In genomic region chr10:13529714-13529973, GRCh38 we compare ENCODE assay signal across 9 cellular contexts. TPM values are rescaled to one million over a fixed set of nuclear protein-coding genes. Genes with fewer than 3 reads are reported as not detected.
DNase-seq lines count a peak whose midpoint lies in the region; TF ChIP-seq lines count a peak whose summit lies in the region.
"Had no signal": no experiment of that assay in that cellular context is flagged by ENCODE, and none has a peak within 500 bp of the region (broad histone marks: within the 10 kb centered on the region; RNA-seq: fewer than 3 reads in every experiment).

No MANE protein-coding gene starts in this region.

- TF ChIP-seq EP300 in transverse colon (IDR thresholded peaks at IDR 0.05; ENCODE audit: low read depth): no peak

- peak overlapping the region; percentile 67 to 68 for H3K4me3 ChIP-seq in mucosa of rectum (ENCODE audit: low read length in 2 of 2)
- peak overlapping the region in 3 of 4 donors; percentile 39 to 70 (median 49) for H3K4me3 ChIP-seq in transverse colon

- peaks cover 9% of the 10 kb centered on the region for H3K4me1 Mint-ChIP-seq in activated naive CD4-positive, alpha-beta T cell treated with anti-CD3 and anti-CD28 coated beads, Interleukin-2, amount 10 ng/mL, durations not matched to agents 7 days and 5 days
- peaks cover 21% of the 10 kb centered on the region for H3K4me1 Mint-ChIP-seq in MCF 10A (ENCODE audit: insufficient read depth, unreplicated experiment)

- CTCF ChIA-PET in activated naive CD4-positive, alpha-beta T cell treated with anti-CD3 and anti-CD28 coated beads, Interleukin-2, amount 10 ng/mL, durations not matched to agents 7 days and 5 days (lab: Charles Lee): no interaction called here
- CTCF ChIA-PET in MCF 10A (lab: Yijun Ruan, JAX): interaction anchor here (1.1 kb wide), 1 partner anchor 157 kb away, joined by 4 read pairs; no protein-coding TSS in a partner anchor

- TF ChIP-seq POLR2A in transverse colon (IDR thresholded peaks at IDR 0.05): no peak

- in situ Hi-C loops in transverse colon (cut with MboI; ENCODE audit: low pct_ligation_motif_present in 1 of 4, low pct_unique_long_range_greater_than_20kb in 1 of 4, low sequenced_read_pairs in 3 of 4): loop anchor here in 1 of 4 donors (25.0 kb wide), 1 partner anchor 167 kb away; no protein-coding TSS in a partner anchor

- H3K36me3 ChIP-seq in mucosa of rectum (ENCODE audit: control insufficient read depth in 2 of 2, insufficient read depth in 2 of 2, low read length in 2 of 2) (no peaks in the 10 kb centered on the region), transverse colon (no peaks in the 10 kb centered on the region)

- peak overlapping the region; percentile 35 for H3K4me3 Mint-ChIP-seq in activated naive CD4-positive, alpha-beta T cell treated with anti-CD3 and anti-CD28 coated beads, Interleukin-2, amount 10 ng/mL, durations not matched to agents 7 days and 5 days
- peak overlapping the region; percentile 64 for H3K4me3 Mint-ChIP-seq in MCF 10A (ENCODE audit: unreplicated experiment)

- intact Hi-C loops in MCF 10A (cut with micrococcal nuclease) (loop anchor here (5.0 kb wide), 1 partner anchor 58 kb away; the partner anchor contains the start of gene PRPF18), transverse colon (cut with DNase I; ENCODE audit: low total_unique reads) (no loop called here)

- H3K27ac ChIP-seq in mucosa of rectum (ENCODE audit: low read depth in 2 of 2, low read length in 2 of 2): no peak overlapping the region
- H3K27ac ChIP-seq in transverse colon: peak overlapping the region; percentile 66 to 78 (median 75)

- no peak for TF ChIP-seq CTCF in MCF 10A (IDR thresholded peaks at IDR 0.05; ENCODE audit: unreplicated experiment)
- TF ChIP-seq CTCF in transverse colon (IDR thresholded peaks at IDR 0.05): no peak

- DNase-seq in activated naive CD4-positive, alpha-beta T cell treated with anti-CD3 and anti-CD28 coated beads, Interleukin-2, amount 10 ng/mL, durations not matched to agents 7 days and 5 days: no peak
- no peak for DNase-seq in activated naive CD4-positive, alpha-beta T cell treated with anti-CD3 and anti-CD28 coated beads, Interleukin-2, amount 50 U/mL, for 16 hours
- DNase-seq in MCF 10A (ENCODE audit: unreplicated experiment) (no peak), transverse colon (no peak), GDM1 (lab: John Stamatoyannopoulos, UW) (no peak), dedifferentiated amniotic fluid mesenchymal stem cell (ENCODE audit: extremely low spot score) (no peak), amygdala (lab: John Stamatoyannopoulos, UW) (no peak)

- H3K27ac Mint-ChIP-seq in activated naive CD4-positive, alpha-beta T cell treated with anti-CD3 and anti-CD28 coated beads, Interleukin-2, amount 10 ng/mL, durations not matched to agents 7 days and 5 days: no peak overlapping the region
- H3K27ac Mint-ChIP-seq in MCF 10A (ENCODE audit: low read depth, unreplicated experiment): no peak overlapping the region

- H3K9me3 Mint-ChIP-seq in activated naive CD4-positive, alpha-beta T cell treated with anti-CD3 and anti-CD28 coated beads, Interleukin-2, amount 10 ng/mL, durations not matched to agents 7 days and 5 days: no peaks in the 10 kb centered on the region
- no peaks in the 10 kb centered on the region for H3K9me3 Mint-ChIP-seq in MCF 10A (ENCODE audit: unreplicated experiment)

- no peaks in the 10 kb centered on the region for H3K9me3 ChIP-seq in mucosa of rectum (ENCODE audit: control insufficient read depth in 2 of 2, low read length in 2 of 2)
- no peaks in the 10 kb centered on the region for H3K9me3 ChIP-seq in transverse colon

- H3K4me1 ChIP-seq in mucosa of rectum (ENCODE audit: control insufficient read depth in 2 of 2, insufficient read depth in 2 of 2, low read length in 2 of 2) (peaks cover 5 to 6% of the 10 kb centered on the region in 2 donors), transverse colon (peaks cover 6 to 23% (median 14%) of the 10 kb centered on the region in 4 donors)

- peak overlapping the region; percentile 56 to 72 for H3K9ac ChIP-seq in mucosa of rectum (ENCODE audit: low read depth in 1 of 2, low read length in 2 of 2)

- POLR2A ChIA-PET in MCF 10A (lab: Yijun Ruan, JAX): no interaction called here

- no TSS peak for BruUV-seq in MCF 10A (replicated peaks; lab: Mats Ljungman, UMichigan)

- no peaks in the 10 kb centered on the region for H3K36me3 Mint-ChIP-seq in activated naive CD4-positive, alpha-beta T cell treated with anti-CD3 and anti-CD28 coated beads, Interleukin-2, amount 10 ng/mL, durations not matched to agents 7 days and 5 days
- H3K36me3 Mint-ChIP-seq in MCF 10A (ENCODE audit: insufficient read depth, unreplicated experiment): no peaks in the 10 kb centered on the region

- WGBS in transverse colon (ENCODE audit: low coverage in 1 of 2), 2 donors: 20 to 44% methylated on average over 1 to 8 of the region's 8 CpGs

- H3K27me3 ChIP-seq in mucosa of rectum (ENCODE audit: control insufficient read depth in 2 of 2, insufficient read depth in 2 of 2, low read length in 2 of 2): no peaks in the 10 kb centered on the region
- peaks cover 3% of the 10 kb centered on the region for H3K27me3 ChIP-seq in transverse colon

- peaks cover 59% of the 10 kb centered on the region for H3K27me3 Mint-ChIP-seq in activated naive CD4-positive, alpha-beta T cell treated with anti-CD3 and anti-CD28 coated beads, Interleukin-2, amount 10 ng/mL, durations not matched to agents 7 days and 5 days
- no peaks in the 10 kb centered on the region for H3K27me3 Mint-ChIP-seq in MCF 10A (ENCODE audit: insufficient read depth, unreplicated experiment)

RNA-seq across cellular contexts. Expression of gene BEND7, which starts 0.8 kb away (rescaled TPM):
- 12.4 and 17.2 TPM in 2 replicates for total RNA-seq in MCF 10A (2022)
- total RNA-seq in transverse colon: 10 to 100 TPM; 16.1 to 41.4 (median 31.0) TPM
- total RNA-seq: T-helper 1 cell treated with Interleukin-12 subunit alpha and Interleukin-12 subunit beta and Interleukin-4 antibody, amounts not matched to agents 30 ng/mL and 1 ng/mL, for 36 hours had no signal

RNA-seq across cellular contexts. Expression of gene PRPF18, which starts 57.1 kb away (rescaled TPM):
- total RNA-seq in MCF 10A (2022): 27.8 and 31.6 TPM in 2 replicates
- 10 to 100 TPM; 19.8 to 42.4 (median 32.3) TPM for total RNA-seq in transverse colon

Comparison
In these comparisons a context has a peak if more than half of its experiments do, and no peak if none do; other contexts are left out.
1. H3K27ac ChIP-seq: peak in transverse colon (4 of 4); none in mucosa of rectum (0 of 2).